ENCODE assay signal across 9 cellular contexts in genomic region chr5:39420482-39421145, GRCh38. TPM values are rescaled to one million over a fixed set of nuclear protein-coding genes. Genes with fewer than 3 reads are reported as not detected.
DNase-seq lines count a peak whose midpoint lies in the region; ATAC-seq, FAIRE-seq and TF ChIP-seq lines count a peak whose summit lies in the region.
"Had no signal": no experiment of that assay in that cellular context is flagged by ENCODE, and none has a peak within 500 bp of the region (broad histone marks: within the 10 kb centered on the region; RNA-seq: fewer than 3 reads in every experiment).

No MANE protein-coding gene starts in this region.

- ATAC-seq in stimulated activated naive B cell treated with anti-CD40 and anti-IgM and Interleukin-4, amounts not matched to agents 10 μg/mL and 1 μg/mL and 100 μg/mL, for 72 hours (replicated peaks) = no peak
- no peak for ATAC-seq in GM18870 (IDR thresholded peaks at IDR 0.05; ENCODE audit: unreplicated experiment)

- peak overlapping the region; percentile 4 for H3K4me2 ChIP-seq in keratinocyte (ENCODE audit: control insufficient read depth, extremely low read depth, insufficient read depth, low read depth, low read length)

- no peak for FAIRE-seq in keratinocyte (lab: Jason Lieb, UNC)

- H3K27ac ChIP-seq in keratinocyte (ENCODE audit: control insufficient read depth, insufficient read depth, low read length) (no peak overlapping the region), skeletal muscle tissue (ENCODE audit: low read depth, low read length) (peak overlapping the region; percentile 72)

- no peak overlapping the region for H2AFZ ChIP-seq in keratinocyte (ENCODE audit: control insufficient read depth, low read length)

- H3K36me3 Mint-ChIP-seq in stimulated activated naive B cell treated with anti-CD40 and anti-IgM and Interleukin-4, amounts not matched to agents 10 μg/mL and 1 μg/mL and 100 μg/mL, for 72 hours = peaks cover 0 to 2% of the 10 kb centered on the region in 2 donors

- H3K79me2 ChIP-seq in keratinocyte (ENCODE audit: control insufficient read depth, insufficient read depth, low read length) = peaks cover 10% of the 10 kb centered on the region

- peaks cover 20 to 26% of the 10 kb centered on the region in 2 donors for H3K27me3 Mint-ChIP-seq in stimulated activated naive B cell treated with anti-CD40 and anti-IgM and Interleukin-4, amounts not matched to agents 10 μg/mL and 1 μg/mL and 100 μg/mL, for 72 hours

- H3K9ac ChIP-seq in keratinocyte (ENCODE audit: control insufficient read depth, extremely low read depth, insufficient read depth, low read length) (no peak overlapping the region), skeletal muscle tissue (ENCODE audit: low read depth in 1 of 3, low read length in 3 of 3) (peak overlapping the region in 1 of 3 donors; percentile 28)

- peak; percentile 77 for DNase-seq in GM04504 (ENCODE audit: low read depth)
- peak; percentile 78 for DNase-seq in astrocyte of the spinal cord (ENCODE audit: low read depth, low spot score)
- DNase-seq in keratinocyte (ENCODE audit: low read depth, low spot score) = no peak
- no peak for DNase-seq in SW 1271 (lab: John Stamatoyannopoulos, UW)
- no peak for DNase-seq in stimulated activated naive B cell treated with anti-CD40 and anti-IgM and Interleukin-4, amounts not matched to agents 10 μg/mL and 1 μg/mL and 100 μg/mL, for 72 hours
- no peak for DNase-seq in stimulated activated CD4-positive, alpha-beta T cell treated with anti-CD3 and anti-CD28 coated beads, Interleukin-4, amount 100 ng/mL, for 4 hours

- no peaks in the 10 kb centered on the region for H3K36me3 ChIP-seq in keratinocyte (ENCODE audit: control insufficient read depth in 2 of 2, extremely low read depth in 1 of 2, insufficient read depth in 2 of 2, low read length in 2 of 2)
- peaks cover 0 to 3% (median 0%) of the 10 kb centered on the region in 3 donors for H3K36me3 ChIP-seq in skeletal muscle tissue (ENCODE audit: control insufficient read depth in 3 of 3, insufficient read depth in 3 of 3, low read length in 3 of 3)

- no peak overlapping the region for H3K4me3 Mint-ChIP-seq in stimulated activated naive B cell treated with anti-CD40 and anti-IgM and Interleukin-4, amounts not matched to agents 10 μg/mL and 1 μg/mL and 100 μg/mL, for 72 hours
- H3K4me3 Mint-ChIP-seq: IgD-negative memory B cell had no signal

- TF ChIP-seq CTCF in astrocyte of the spinal cord (IDR thresholded peaks at IDR 0.05; ENCODE audit: low read depth, low read length) (no peak), keratinocyte (optimal IDR thresholded peaks at IDR 0.05 in 1 of 3, IDR thresholded peaks at IDR 0.05 in 1 of 3, conservative IDR thresholded peaks at IDR 0.05 in 1 of 3; ENCODE audit: extremely low read depth in 1 of 3, insufficient read depth in 2 of 3, low read length in 3 of 3) (no peak)

- no peaks in the 10 kb centered on the region for H3K9me3 Mint-ChIP-seq in stimulated activated naive B cell treated with anti-CD40 and anti-IgM and Interleukin-4, amounts not matched to agents 10 μg/mL and 1 μg/mL and 100 μg/mL, for 72 hours
- H3K9me3 Mint-ChIP-seq: IgD-negative memory B cell had no signal

- in situ Hi-C loops in astrocyte of the spinal cord (cut with HindIII; ENCODE audit: low sequenced_read_pairs) = no loop called here

- H4K20me1 ChIP-seq in keratinocyte (ENCODE audit: control insufficient read depth, extremely low read depth, insufficient read depth, low read length) = no peaks in the 10 kb centered on the region

- H3K9me1 ChIP-seq in keratinocyte (ENCODE audit: control insufficient read depth, extremely low read depth, insufficient read depth, low read length) = no peaks in the 10 kb centered on the region

- dilution Hi-C loops in keratinocyte (cut with MboI; ENCODE audit: extremely low pct_ligation_motif_present, low sequenced_read_pairs) = no loop called here

- H3K4me3 ChIP-seq in astrocyte of the spinal cord (ENCODE audit: low read depth, low read length) (no peak overlapping the region), keratinocyte (ENCODE audit: control insufficient read depth in 2 of 3, extremely low read depth in 1 of 3, insufficient read depth in 2 of 3, low read depth in 1 of 3, low read length in 3 of 3) (no peak overlapping the region), skeletal muscle tissue (ENCODE audit: low read length in 3 of 3) (peak overlapping the region in 2 of 3 donors; percentile 1 to 87)

- no peak overlapping the region for H3K27ac Mint-ChIP-seq in stimulated activated naive B cell treated with anti-CD40 and anti-IgM and Interleukin-4, amounts not matched to agents 10 μg/mL and 1 μg/mL and 100 μg/mL, for 72 hours
- H3K27ac Mint-ChIP-seq: IgD-negative memory B cell had no signal

- peaks cover 2 to 7% of the 10 kb centered on the region in 2 donors for H3K4me1 Mint-ChIP-seq in stimulated activated naive B cell treated with anti-CD40 and anti-IgM and Interleukin-4, amounts not matched to agents 10 μg/mL and 1 μg/mL and 100 μg/mL, for 72 hours

- H3K9me3 ChIP-seq in keratinocyte (ENCODE audit: control insufficient read depth, low read depth, low read length) (no peaks in the 10 kb centered on the region), skeletal muscle tissue (ENCODE audit: control insufficient read depth in 3 of 3, low read length in 3 of 3) (no peaks in the 10 kb centered on the region)

- H3K4me1 ChIP-seq in keratinocyte (ENCODE audit: control insufficient read depth, extremely low read depth, insufficient read depth, low read length) (peaks cover 35% of the 10 kb centered on the region), skeletal muscle tissue (ENCODE audit: control insufficient read depth in 3 of 3, insufficient read depth in 3 of 3, low read length in 3 of 3) (peaks cover 7 to 25% (median 17%) of the 10 kb centered on the region in 3 donors)

- H3K27me3 ChIP-seq in keratinocyte (ENCODE audit: control insufficient read depth, extremely low read depth, insufficient read depth, low read length) (no peaks in the 10 kb centered on the region), skeletal muscle tissue (ENCODE audit: control insufficient read depth in 3 of 3, insufficient read depth in 3 of 3, low read length in 3 of 3) (peaks cover 0 to 2% (median 0%) of the 10 kb centered on the region in 3 donors)

RNA-seq across cellular contexts. Expression of gene DAB2, which starts 4.2 kb away (rescaled TPM):
- 7.5 to 14.4 TPM (median 10.4 TPM) in 3 replicates for polyA plus RNA-seq in keratinocyte
- 2.2 TPM for polyA plus RNA-seq in keratinocyte (2011; ENCODE audit: low read depth)
- 8.4 and 12.5 TPM in 2 replicates for polyA plus RNA-seq in keratinocyte (2011; cell fraction: cytosol; rRNA removed)
- polyA plus RNA-seq in keratinocyte (2011; cell fraction: nucleus; rRNA removed) = 16.7 and 18.7 TPM in 2 replicates
- 1.5 and 11.8 TPM in 2 replicates for polyA plus RNA-seq in keratinocyte (2012; ENCODE audit: low replicate concordance)
- 8.8 to 17.2 TPM (median 8.9 TPM) in 3 replicates for polyA minus RNA-seq in keratinocyte
- 7.9 TPM for polyA minus RNA-seq in keratinocyte (2011; cell fraction: cytosol; rRNA and poly(A)+ RNA removed)
- 13.3 and 21.8 TPM in 2 replicates for polyA minus RNA-seq in keratinocyte (2011; cell fraction: nucleus; rRNA and poly(A)+ RNA removed)
- total RNA-seq in skeletal muscle tissue = 91.3 TPM

RNA-seq across cellular contexts. Expression of gene C9, which starts 56.3 kb away (rescaled TPM):
- 0.04 TPM in 1 of 3 replicates, not detected in the others for polyA plus RNA-seq in keratinocyte
- polyA plus RNA-seq in keratinocyte (2011; ENCODE audit: low read depth) = not detected
- polyA plus RNA-seq in keratinocyte (2011; cell fraction: cytosol; rRNA removed) = 0.02 TPM in 1 of 2 replicates, not detected in the other
- polyA plus RNA-seq in keratinocyte (2011; cell fraction: nucleus; rRNA removed) = 0.10 and 0.32 TPM in 2 replicates
- polyA plus RNA-seq in keratinocyte (2012; ENCODE audit: low replicate concordance) = not detected in 2 replicates
- polyA minus RNA-seq in keratinocyte = not detected in 3 replicates
- not detected for polyA minus RNA-seq in keratinocyte (2011; cell fraction: cytosol; rRNA and poly(A)+ RNA removed)
- polyA minus RNA-seq in keratinocyte (2011; cell fraction: nucleus; rRNA and poly(A)+ RNA removed) = not detected in 2 replicates
- total RNA-seq in skeletal muscle tissue = 1.0 TPM
- polyA plus RNA-seq: IgD-negative memory B cell had no signal

Comparison
In these comparisons a context has a peak if more than half of its experiments do, and no peak if none do; other contexts are left out.
1. DNase-seq: peak in GM04504 (single experiment) and astrocyte of the spinal cord (single experiment); none in keratinocyte (single experiment), SW 1271 (0 of 2), stimulated activated naive B cell treated with anti-CD40 and anti-IgM and Interleukin-4, amounts not matched to agents 10 μg/mL and 1 μg/mL and 100 μg/mL, for 72 hours (single experiment) and stimulated activated CD4-positive, alpha-beta T cell treated with anti-CD3 and anti-CD28 coated beads, Interleukin-4, amount 100 ng/mL, for 4 hours (0 of 2).
2. H3K4me3 ChIP-seq: peak in skeletal muscle tissue (2 of 3); none in astrocyte of the spinal cord (single experiment) and keratinocyte (0 of 3).